27 cellular contexts compared by ENCODE assay signal in the genomic region with DNA sequence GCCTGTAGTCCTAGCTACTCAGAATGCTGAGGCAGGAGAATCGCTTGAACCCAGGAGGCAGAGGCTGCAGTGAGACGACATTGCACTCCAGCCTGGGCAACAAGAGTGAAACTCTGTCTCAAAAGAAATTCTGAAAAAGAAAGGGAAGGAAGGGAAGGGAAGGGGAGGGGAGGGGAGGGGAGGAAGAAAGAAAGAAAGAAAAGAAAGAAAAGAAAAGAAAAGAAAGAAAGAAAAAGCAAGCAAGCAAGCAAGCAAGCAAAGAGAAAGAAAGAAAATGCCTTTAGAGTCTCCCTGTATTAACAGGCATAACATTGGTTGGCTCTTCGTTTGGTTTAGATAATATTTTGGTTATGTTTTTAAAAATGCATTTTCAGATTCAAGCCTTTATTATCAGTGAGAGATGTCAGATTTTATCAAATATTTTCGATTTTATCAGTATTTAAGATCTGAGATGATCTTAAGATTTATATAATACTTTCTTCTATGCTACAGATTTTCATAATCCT.
"Had no signal": no experiment of that assay in that cellular context is flagged by ENCODE, and none has a peak within 500 bp of the region (broad histone marks: within the 10 kb centered on the region; RNA-seq: fewer than 3 reads in every experiment).

No MANE protein-coding gene starts in this region.

- H3K36me3 ChIP-seq: colonic mucosa, esophagus squamous epithelium, gastrocnemius medialis, heart right ventricle, left lung, lower lobe of right lung had no signal

- ATAC-seq: effector memory CD8-positive, alpha-beta T cell; esophagus mucosa; gastrocnemius medialis; heart right ventricle; left cardiac atrium; left lung; left ventricle myocardium superior; lower lobe of right lung; mucosa of descending colon had no signal

- FAIRE-seq: endometrium, islet of Langerhans, keratinocyte had no signal

- H3K27me3 Mint-ChIP-seq: dendritic cell treated with granulocyte-macrophage colony-stimulating factor and Interleukin-4, amounts not matched to agents 40 ng/mL and 50 ng/mL, for 4 days had no signal

- DNase-seq: colonic mucosa; cortex of kidney; effector CD8-positive, alpha-beta T cell; effector memory CD8-positive, alpha-beta T cell; endodermal cell; erythroblast; esophagus squamous epithelium; foreskin fibroblast; foreskin melanocyte; gastrocnemius medialis; glutamatergic neuron; head of caudate nucleus; heart right ventricle; hippocampal formation; left cardiac atrium; left lung; left ventricle myocardium superior; lower lobe of right lung; mesenchymal stem cell; mucosa of descending colon had no signal

- H3K4me1 ChIP-seq: colonic mucosa, esophagus squamous epithelium, gastrocnemius medialis, heart right ventricle, left lung, lower lobe of right lung had no signal

- H3K4me1 Mint-ChIP-seq: mesothelial cell of epicardium had no signal

- H3K27me3 ChIP-seq: colonic mucosa, esophagus squamous epithelium, gastrocnemius medialis had no signal

- H3K27ac ChIP-seq: colonic mucosa, epithelial cell of prostate, esophagus squamous epithelium, gastrocnemius medialis, heart right ventricle, left lung, lower lobe of right lung had no signal

- H3K9me3 ChIP-seq: colonic mucosa, esophagus squamous epithelium, gastrocnemius medialis, left lung, lower lobe of right lung, mucosa of descending colon had no signal

- H3K9me3 Mint-ChIP-seq: effector memory CD8-positive, alpha-beta T cell; endodermal cell; mesothelial cell of epicardium had no signal

- H3K4me3 ChIP-seq: colonic mucosa, esophagus squamous epithelium, gastrocnemius medialis, heart right ventricle, left lung, lower lobe of right lung, mucosa of descending colon had no signal

- H3K4me3 Mint-ChIP-seq: dendritic cell treated with granulocyte-macrophage colony-stimulating factor and Interleukin-4, amounts not matched to agents 40 ng/mL and 50 ng/mL, for 4 days; effector memory CD8-positive, alpha-beta T cell; endodermal cell; mesothelial cell of epicardium had no signal

- H3K27ac Mint-ChIP-seq: dendritic cell treated with granulocyte-macrophage colony-stimulating factor and Interleukin-4, amounts not matched to agents 40 ng/mL and 50 ng/mL, for 4 days; effector memory CD8-positive, alpha-beta T cell; endodermal cell; mesothelial cell of epicardium had no signal

- H3K36me3 Mint-ChIP-seq: mesothelial cell of epicardium had no signal
